ENCODE assay signal across 13 cellular contexts in genomic region chr14:73590673-73591004, GRCh38. TPM values are rescaled to one million over a fixed set of nuclear protein-coding genes. Genes with fewer than 3 reads are reported as not detected.
DNase-seq lines count a peak whose midpoint lies in the region; ATAC-seq and TF ChIP-seq lines count a peak whose summit lies in the region.
"Not testable (repeated sequence)": the region's sequence is repeated elsewhere in the genome, so short reads cannot be mapped to it uniquely, and the experiment has no call there.
"Had no signal": no experiment of that assay in that cellular context is flagged by ENCODE, and none has a peak within 500 bp of the region (broad histone marks: within the 10 kb centered on the region; RNA-seq: fewer than 3 reads in every experiment).

No MANE protein-coding gene starts in this region.

- not testable (repeated sequence) for H3K4me3 ChIP-seq in naive thymus-derived CD4-positive, alpha-beta T cell (ENCODE audit: low read length); osteoblast (ENCODE audit: insufficient read depth, low read length)

- intact Hi-C loops in CD4-positive, alpha-beta T cell (cut with DNase I, micrococcal nuclease); activated CD4-positive, alpha-beta T cell treated with anti-CD3 and anti-CD28 coated beads, Interleukin-2, amount 10 ng/mL, durations not matched to agents 24 days and 14 days (cut with micrococcal nuclease); activated T-helper 2 cell treated with anti-CD3 and anti-CD28 coated beads, Interferon-gamma antibody, Interleukin-2, Interleukin-4, amounts not matched to agents 10 μg/mL and 5 μg/mL and 100 μg/mL, durations not matched to agents 14 hours and 24 hours and 36 hours (cut with micrococcal nuclease); naive thymus-derived CD4-positive, alpha-beta T cell (cut with micrococcal nuclease): not testable (repeated sequence)

- not testable (repeated sequence) for H2AFZ ChIP-seq in osteoblast (ENCODE audit: low read length)

- not testable (repeated sequence) for H3K27ac Mint-ChIP-seq in CD4-positive, alpha-beta T cell; activated CD4-positive, alpha-beta T cell treated with anti-CD3 and anti-CD28 coated beads, Interleukin-2, amount 10 ng/mL, durations not matched to agents 24 days and 14 days; activated T-helper 2 cell treated with anti-CD3 and anti-CD28 coated beads, Interferon-gamma antibody, Interleukin-2, Interleukin-4, amounts not matched to agents 10 μg/mL and 5 μg/mL and 100 μg/mL, durations not matched to agents 14 hours and 24 hours and 36 hours; immature natural killer cell; stimulated activated naive CD8-positive, alpha-beta T cell treated with anti-CD3 and anti-CD28 coated beads, Interleukin-15, Interleukin-2, amounts not matched to agents 100 ng/mL and 50 ng/mL, for 24 hours
- peak overlapping the region in 1 of 9 donors; percentile 34 for H3K27ac Mint-ChIP-seq in naive thymus-derived CD4-positive, alpha-beta T cell

- not testable (repeated sequence) for H3K36me3 Mint-ChIP-seq in CD4-positive, alpha-beta T cell (ENCODE audit: low read depth); activated CD4-positive, alpha-beta T cell treated with anti-CD3 and anti-CD28 coated beads, Interleukin-2, amount 10 ng/mL, durations not matched to agents 24 days and 14 days (ENCODE audit: low read depth); activated T-helper 2 cell treated with anti-CD3 and anti-CD28 coated beads, Interferon-gamma antibody, Interleukin-2, Interleukin-4, amounts not matched to agents 10 μg/mL and 5 μg/mL and 100 μg/mL, durations not matched to agents 14 hours and 24 hours and 36 hours (ENCODE audit: low read depth); immature natural killer cell; naive thymus-derived CD4-positive, alpha-beta T cell; stimulated activated naive CD8-positive, alpha-beta T cell treated with anti-CD3 and anti-CD28 coated beads, Interleukin-15, Interleukin-2, amounts not matched to agents 100 ng/mL and 50 ng/mL, for 24 hours (ENCODE audit: low read depth)

- H3K27ac ChIP-seq in CD4-positive, alpha-beta T cell (ENCODE audit: low read depth, low read length); naive thymus-derived CD4-positive, alpha-beta T cell (ENCODE audit: low read depth, low read length); osteoblast (ENCODE audit: low read depth, low read length): not testable (repeated sequence)

- TF ChIP-seq CTCF in CD4-positive, alpha-beta T cell (IDR thresholded peaks at IDR 0.05); osteoblast (IDR thresholded peaks at IDR 0.05; ENCODE audit: extremely low read depth, low read depth, low read length): not testable (repeated sequence)

- not testable (repeated sequence) for H3K4me2 ChIP-seq in osteoblast (ENCODE audit: insufficient read depth, low read length)

- POLR2A ChIA-PET in CD4-positive, alpha-beta T cell (lab: Charles Lee), result interaction anchor here (1.6 to 2.1 kb wide), 3 partner anchors 22 to 100 kb away, joined by 3 to 14 read pairs (median 7); partner anchors contain the start of genes ACOT2 and RIOX1
- POLR2A ChIA-PET in naive thymus-derived CD4-positive, alpha-beta T cell (lab: Charles Lee), result interaction anchor here (0.7 to 1.5 kb wide), 4 partner anchors 22 to 92 kb away, joined by 3 to 7 read pairs (median 3); partner anchors contain the start of gene ACOT6

- H3K36me3 ChIP-seq in naive thymus-derived CD4-positive, alpha-beta T cell (ENCODE audit: control insufficient read depth in 2 of 3, insufficient read depth in 3 of 3, low read length in 3 of 3); osteoblast (ENCODE audit: insufficient read depth, low read length): not testable (repeated sequence)

- not testable (repeated sequence) for H3K4me1 ChIP-seq in naive thymus-derived CD4-positive, alpha-beta T cell (ENCODE audit: control insufficient read depth in 2 of 2, insufficient read depth in 2 of 2, low read length in 2 of 2); osteoblast (ENCODE audit: insufficient read depth, low read length)

- H3K79me2 ChIP-seq in osteoblast (ENCODE audit: insufficient read depth, low read length), result not testable (repeated sequence)

- H3K27me3 ChIP-seq in CD4-positive, alpha-beta T cell (ENCODE audit: control insufficient read depth, insufficient read depth, low read length); naive thymus-derived CD4-positive, alpha-beta T cell (ENCODE audit: control insufficient read depth in 2 of 2, insufficient read depth in 2 of 2, low read length in 2 of 2); osteoblast (ENCODE audit: insufficient read depth, low read length): not testable (repeated sequence)

- H4K20me1 ChIP-seq in osteoblast (ENCODE audit: insufficient read depth, low read length), result not testable (repeated sequence)

- not testable (repeated sequence) for DNase-seq in CD4-positive, alpha-beta T cell; activated CD4-positive, alpha-beta T cell treated with anti-CD3 and anti-CD28 coated beads, Interleukin-2, amount 10 ng/mL, durations not matched to agents 24 days and 14 days; activated T-helper 2 cell treated with anti-CD3 and anti-CD28 coated beads, Interferon-gamma antibody, Interleukin-2, Interleukin-4, amounts not matched to agents 10 μg/mL and 5 μg/mL and 100 μg/mL, durations not matched to agents 14 hours and 24 hours and 36 hours (ENCODE audit: low spot score); immature natural killer cell; naive thymus-derived CD4-positive, alpha-beta T cell
- peak; percentile 65 for DNase-seq in osteoblast (ENCODE audit: insufficient read length, low spot score, missing footprints)

- H3K4me1 Mint-ChIP-seq in CD4-positive, alpha-beta T cell (ENCODE audit: low read depth); activated CD4-positive, alpha-beta T cell treated with anti-CD3 and anti-CD28 coated beads, Interleukin-2, amount 10 ng/mL, durations not matched to agents 24 days and 14 days; activated T-helper 2 cell treated with anti-CD3 and anti-CD28 coated beads, Interferon-gamma antibody, Interleukin-2, Interleukin-4, amounts not matched to agents 10 μg/mL and 5 μg/mL and 100 μg/mL, durations not matched to agents 14 hours and 24 hours and 36 hours (ENCODE audit: low read depth): not testable (repeated sequence)
- peaks cover 22 to 29% of the 10 kb centered on the region in 2 donors for H3K4me1 Mint-ChIP-seq in immature natural killer cell
- peaks cover 0 to 19% (median 5%) of the 10 kb centered on the region in 7 donors for H3K4me1 Mint-ChIP-seq in naive thymus-derived CD4-positive, alpha-beta T cell
- H3K4me1 Mint-ChIP-seq in stimulated activated naive CD8-positive, alpha-beta T cell treated with anti-CD3 and anti-CD28 coated beads, Interleukin-15, Interleukin-2, amounts not matched to agents 100 ng/mL and 50 ng/mL, for 24 hours (ENCODE audit: low read depth), result peaks cover 14% of the 10 kb centered on the region

- not testable (repeated sequence) for H3K9me3 ChIP-seq in CD4-positive, alpha-beta T cell (ENCODE audit: control insufficient read depth, low read length); naive thymus-derived CD4-positive, alpha-beta T cell (ENCODE audit: control insufficient read depth in 2 of 3, low read length in 3 of 3); osteoblast (ENCODE audit: low read depth, low read length)

- CTCF ChIA-PET in CD4-positive, alpha-beta T cell (lab: Charles Lee), result not testable (repeated sequence)
- CTCF ChIA-PET in naive thymus-derived CD4-positive, alpha-beta T cell (lab: Charles Lee), result interaction anchor here (1.3 kb wide), 1 partner anchor 82 kb away, joined by 3 read pairs; no protein-coding TSS in a partner anchor

- H3K4me3 Mint-ChIP-seq in CD4-positive, alpha-beta T cell, result peak overlapping the region; percentile 82
- H3K4me3 Mint-ChIP-seq in activated CD4-positive, alpha-beta T cell treated with anti-CD3 and anti-CD28 coated beads, Interleukin-2, amount 10 ng/mL, durations not matched to agents 24 days and 14 days, result peak overlapping the region; percentile 77
- peak overlapping the region; percentile 62 for H3K4me3 Mint-ChIP-seq in activated T-helper 2 cell treated with anti-CD3 and anti-CD28 coated beads, Interferon-gamma antibody, Interleukin-2, Interleukin-4, amounts not matched to agents 10 μg/mL and 5 μg/mL and 100 μg/mL, durations not matched to agents 14 hours and 24 hours and 36 hours (ENCODE audit: low read depth)
- peak overlapping the region in 4 of 5 donors; percentile 73 to 85 (median 82) for H3K4me3 Mint-ChIP-seq in immature natural killer cell
- peak overlapping the region in 8 of 10 donors; percentile 37 to 87 (median 76) for H3K4me3 Mint-ChIP-seq in naive thymus-derived CD4-positive, alpha-beta T cell
- H3K4me3 Mint-ChIP-seq in stimulated activated naive CD8-positive, alpha-beta T cell treated with anti-CD3 and anti-CD28 coated beads, Interleukin-15, Interleukin-2, amounts not matched to agents 100 ng/mL and 50 ng/mL, for 24 hours, result peak overlapping the region; percentile 74

- not testable (repeated sequence) for ATAC-seq in CD4-positive, alpha-beta T cell (ENCODE audit: poor library complexity); naive thymus-derived CD4-positive, alpha-beta T cell

- not testable (repeated sequence) for H3K9me3 Mint-ChIP-seq in CD4-positive, alpha-beta T cell; activated CD4-positive, alpha-beta T cell treated with anti-CD3 and anti-CD28 coated beads, Interleukin-2, amount 10 ng/mL, durations not matched to agents 24 days and 14 days; activated T-helper 2 cell treated with anti-CD3 and anti-CD28 coated beads, Interferon-gamma antibody, Interleukin-2, Interleukin-4, amounts not matched to agents 10 μg/mL and 5 μg/mL and 100 μg/mL, durations not matched to agents 14 hours and 24 hours and 36 hours; immature natural killer cell; naive thymus-derived CD4-positive, alpha-beta T cell; stimulated activated naive CD8-positive, alpha-beta T cell treated with anti-CD3 and anti-CD28 coated beads, Interleukin-15, Interleukin-2, amounts not matched to agents 100 ng/mL and 50 ng/mL, for 24 hours

- H3K27me3 Mint-ChIP-seq in CD4-positive, alpha-beta T cell; activated CD4-positive, alpha-beta T cell treated with anti-CD3 and anti-CD28 coated beads, Interleukin-2, amount 10 ng/mL, durations not matched to agents 24 days and 14 days; immature natural killer cell (ENCODE audit: low read depth in 3 of 3); stimulated activated naive CD8-positive, alpha-beta T cell treated with anti-CD3 and anti-CD28 coated beads, Interleukin-15, Interleukin-2, amounts not matched to agents 100 ng/mL and 50 ng/mL, for 24 hours: not testable (repeated sequence)
- H3K27me3 Mint-ChIP-seq in activated T-helper 2 cell treated with anti-CD3 and anti-CD28 coated beads, Interferon-gamma antibody, Interleukin-2, Interleukin-4, amounts not matched to agents 10 μg/mL and 5 μg/mL and 100 μg/mL, durations not matched to agents 14 hours and 24 hours and 36 hours (ENCODE audit: low read depth), result peaks cover 14% of the 10 kb centered on the region
- peaks cover 0 to 10% (median 0%) of the 10 kb centered on the region in 5 donors for H3K27me3 Mint-ChIP-seq in naive thymus-derived CD4-positive, alpha-beta T cell

RNA-seq across cellular contexts. Expression of gene ACOT4, which starts 1.0 kb away (rescaled TPM):
- 1 to 10 TPM; 1.0 to 1.2 TPM for total RNA-seq in CD4-positive, alpha-beta T cell
- 1.3 and 1.4 TPM in 2 replicates for total RNA-seq in activated CD4-positive, alpha-beta T cell treated with anti-CD3 and anti-CD28 coated beads, Interleukin-2, amount 10 ng/mL, durations not matched to agents 24 days and 14 days
- 0.57 and 1.4 TPM in 2 replicates for total RNA-seq in activated T-helper 2 cell treated with anti-CD3 and anti-CD28 coated beads, Interferon-gamma antibody, Interleukin-2, Interleukin-4, amounts not matched to agents 10 μg/mL and 5 μg/mL and 100 μg/mL, durations not matched to agents 14 hours and 24 hours and 36 hours
- polyA plus RNA-seq in immature natural killer cell, result 10 to 100 TPM in 1 of 3 donors, 1 to 10 TPM in 2; 9.4 to 20.3 (median 9.8) TPM
- 1 to 10 TPM in 1 of 5 experiments, under 1 TPM in 4; 0.69 to 1.0 (median 0.89) TPM for total RNA-seq in naive thymus-derived CD4-positive, alpha-beta T cell
- 1 to 10 TPM; 1.8 to 2.6 TPM for polyA plus RNA-seq in naive thymus-derived CD4-positive, alpha-beta T cell
- 1.8 and 2.5 TPM in 2 replicates for total RNA-seq in osteoblast
- total RNA-seq: G401 had no signal

RNA-seq across cellular contexts. Expression of gene ACOT2, which starts 21.6 kb away (rescaled TPM):
- 10 to 100 TPM; 16.1 to 17.6 TPM for total RNA-seq in CD4-positive, alpha-beta T cell
- total RNA-seq in activated CD4-positive, alpha-beta T cell treated with anti-CD3 and anti-CD28 coated beads, Interleukin-2, amount 10 ng/mL, durations not matched to agents 24 days and 14 days, result 6.2 and 6.4 TPM in 2 replicates
- 10.1 and 12.3 TPM in 2 replicates for total RNA-seq in activated T-helper 2 cell treated with anti-CD3 and anti-CD28 coated beads, Interferon-gamma antibody, Interleukin-2, Interleukin-4, amounts not matched to agents 10 μg/mL and 5 μg/mL and 100 μg/mL, durations not matched to agents 14 hours and 24 hours and 36 hours
- 10 to 100 TPM; 31.1 to 59.1 (median 39.4) TPM for polyA plus RNA-seq in immature natural killer cell
- 10 to 100 TPM in 2 of 5 experiments, 1 to 10 TPM in 3; 8.8 to 15.3 (median 9.8) TPM for total RNA-seq in naive thymus-derived CD4-positive, alpha-beta T cell
- 10 to 100 TPM; 29.1 to 36.5 TPM for polyA plus RNA-seq in naive thymus-derived CD4-positive, alpha-beta T cell
- total RNA-seq in osteoblast, result 57.5 and 58.3 TPM in 2 replicates

RNA-seq across cellular contexts. Expression of gene ACOT6, which starts 21.7 kb away (rescaled TPM):
- total RNA-seq in CD4-positive, alpha-beta T cell, result not detected
- not detected in 2 replicates for total RNA-seq in activated CD4-positive, alpha-beta T cell treated with anti-CD3 and anti-CD28 coated beads, Interleukin-2, amount 10 ng/mL, durations not matched to agents 24 days and 14 days
- not detected in 2 replicates for total RNA-seq in activated T-helper 2 cell treated with anti-CD3 and anti-CD28 coated beads, Interferon-gamma antibody, Interleukin-2, Interleukin-4, amounts not matched to agents 10 μg/mL and 5 μg/mL and 100 μg/mL, durations not matched to agents 14 hours and 24 hours and 36 hours
- polyA plus RNA-seq in immature natural killer cell, result under 1 TPM in 1 of 3 donors, not detected in 2; 0.19 TPM
- under 1 TPM in 1 of 5 experiments, not detected in 4; 0.27 TPM for total RNA-seq in naive thymus-derived CD4-positive, alpha-beta T cell
- not detected for polyA plus RNA-seq in naive thymus-derived CD4-positive, alpha-beta T cell
- total RNA-seq in osteoblast, result not detected in 2 replicates
- total RNA-seq: A673; CD8-positive, alpha-beta memory T cell; G401; GM12878; H7 had no signal
- polyA plus RNA-seq: AG04450; CD8-positive, alpha-beta memory T cell; GM12878 had no signal

RNA-seq across cellular contexts. Expression of gene HEATR4, which starts 31.9 kb away (rescaled TPM):
- total RNA-seq in CD4-positive, alpha-beta T cell, result not detected
- not detected in 2 replicates for total RNA-seq in activated CD4-positive, alpha-beta T cell treated with anti-CD3 and anti-CD28 coated beads, Interleukin-2, amount 10 ng/mL, durations not matched to agents 24 days and 14 days
- not detected in 2 replicates for total RNA-seq in activated T-helper 2 cell treated with anti-CD3 and anti-CD28 coated beads, Interferon-gamma antibody, Interleukin-2, Interleukin-4, amounts not matched to agents 10 μg/mL and 5 μg/mL and 100 μg/mL, durations not matched to agents 14 hours and 24 hours and 36 hours
- polyA plus RNA-seq in immature natural killer cell, result under 1 TPM in 1 of 3 donors, not detected in 2; 0.37 TPM
- total RNA-seq in naive thymus-derived CD4-positive, alpha-beta T cell, result under 1 TPM in 1 of 5 experiments, not detected in 4; 0.65 TPM
- under 1 TPM in 1 of 2 donors, not detected in 1; 0.21 TPM for polyA plus RNA-seq in naive thymus-derived CD4-positive, alpha-beta T cell
- total RNA-seq in osteoblast, result under 0.01 and 0.29 TPM in 2 replicates
- total RNA-seq: A673; CD8-positive, alpha-beta memory T cell; G401; GM12878 had no signal
- polyA plus RNA-seq: AG04450 had no signal

RNA-seq across cellular contexts. Expression of gene ACOT1, which starts 53.7 kb away (rescaled TPM):
- 1 to 10 TPM; 2.9 to 3.7 TPM for total RNA-seq in CD4-positive, alpha-beta T cell
- total RNA-seq in activated CD4-positive, alpha-beta T cell treated with anti-CD3 and anti-CD28 coated beads, Interleukin-2, amount 10 ng/mL, durations not matched to agents 24 days and 14 days, result 1.5 and 1.6 TPM in 2 replicates
- total RNA-seq in activated T-helper 2 cell treated with anti-CD3 and anti-CD28 coated beads, Interferon-gamma antibody, Interleukin-2, Interleukin-4, amounts not matched to agents 10 μg/mL and 5 μg/mL and 100 μg/mL, durations not matched to agents 14 hours and 24 hours and 36 hours, result 1.9 and 2.7 TPM in 2 replicates
- polyA plus RNA-seq in immature natural killer cell, result 10 to 100 TPM in 1 of 3 donors, 1 to 10 TPM in 2; 3.0 to 12.9 (median 3.5) TPM
- 1 to 10 TPM; 1.4 to 4.1 (median 2.6) TPM for total RNA-seq in naive thymus-derived CD4-positive, alpha-beta T cell
- 1 to 10 TPM; 2.2 to 2.4 TPM for polyA plus RNA-seq in naive thymus-derived CD4-positive, alpha-beta T cell
- total RNA-seq in osteoblast, result 1.4 and 58.0 TPM in 2 replicates
- total RNA-seq: G401 had no signal
